Comparison of ENCODE assay signal across 1 cellular context in genomic region chr1:32981003-32981909, GRCh38.
TF ChIP-seq lines count a peak whose summit lies in the region.

No MANE protein-coding gene starts in this region.

TF ChIP-seq in HepG2, 621 proteins besides CTCF, POLR2A, EP300 and RAD21 (continued from another document):
- no peak for TF ChIP-seq RARG (CRISPR knock-in tag; IDR thresholded peaks at IDR 0.05; ENCODE audit: low read depth)
- no peak for TF ChIP-seq NKX3-1 (CRISPR knock-in tag; IDR thresholded peaks at IDR 0.05)
- TF ChIP-seq, protein P1, sequence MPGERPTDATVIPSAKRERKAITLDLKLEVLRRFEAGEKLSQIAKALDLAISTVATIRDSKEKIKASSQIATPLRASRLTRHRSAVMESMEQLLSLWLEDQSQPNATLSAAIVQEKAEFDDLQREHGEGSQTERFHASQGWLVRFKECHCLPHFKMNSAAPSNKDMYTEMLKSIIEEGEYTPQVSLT (CRISPR knock-in tag; IDR thresholded peaks at IDR 0.05; ENCODE audit: borderline replicate concordance, low read depth), result no peak
- no peak for TF ChIP-seq CHCHD3 (CRISPR knock-in tag; IDR thresholded peaks at IDR 0.05)
- TF ChIP-seq ZFP36 (IDR thresholded peaks at IDR 0.05; ENCODE audit: borderline replicate concordance, low read depth, low read length, partially characterized antibody), result no peak
- no peak for TF ChIP-seq SKI (IDR thresholded peaks at IDR 0.05; ENCODE audit: partially characterized antibody)
- 0 out of 2 replicates have a peak, but pooled peaks have one; percentile 18 for TF ChIP-seq FOSL2 (CRISPR knock-in tag; IDR thresholded peaks at IDR 0.05)
- TF ChIP-seq, protein P2, sequence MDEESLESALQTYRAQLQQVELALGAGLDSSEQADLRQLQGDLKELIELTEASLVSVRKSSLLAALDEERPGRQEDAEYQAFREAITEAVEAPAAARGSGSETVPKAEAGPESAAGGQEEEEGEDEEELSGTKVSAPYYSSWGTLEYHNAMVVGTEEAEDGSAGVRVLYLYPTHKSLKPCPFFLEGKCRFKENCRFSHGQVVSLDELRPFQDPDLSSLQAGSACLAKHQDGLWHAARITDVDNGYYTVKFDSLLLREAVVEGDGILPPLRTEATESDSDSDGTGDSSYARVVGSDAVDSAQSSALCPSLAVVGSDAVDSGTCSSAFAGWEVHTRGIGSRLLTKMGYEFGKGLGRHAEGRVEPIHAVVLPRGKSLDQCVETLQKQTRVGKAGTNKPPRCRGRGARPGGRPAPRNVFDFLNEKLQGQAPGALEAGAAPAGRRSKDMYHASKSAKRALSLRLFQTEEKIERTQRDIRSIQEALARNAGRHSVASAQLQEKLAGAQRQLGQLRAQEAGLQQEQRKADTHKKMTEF (CRISPR knock-in tag; IDR thresholded peaks at IDR 0.05), result 0 out of 2 replicates have a peak, but pooled peaks have one; percentile 16
TF ChIP-seq in HepG2: peak in this region for 10.
